16 cellular contexts compared by ENCODE assay signal in the genomic region with DNA sequence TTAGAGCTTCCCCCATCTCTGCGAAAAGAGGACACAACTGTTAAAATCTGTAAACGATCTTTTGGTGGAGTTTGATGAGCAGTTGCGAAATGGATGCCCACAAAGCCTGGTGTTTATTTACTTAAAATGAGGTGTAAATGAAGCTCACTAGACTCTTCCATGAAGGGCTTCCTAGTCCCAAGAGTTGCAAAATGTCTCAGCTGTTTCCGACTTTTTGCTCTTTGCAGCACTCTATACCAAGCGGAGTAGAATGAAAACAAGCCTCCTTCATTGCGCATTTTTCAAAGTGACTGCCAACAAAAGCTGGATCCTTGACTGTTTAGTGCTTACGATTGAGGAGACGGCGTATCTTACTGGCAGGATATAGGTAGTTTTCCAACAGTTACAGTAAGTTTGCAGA. TPM values are rescaled to one million over a fixed set of nuclear protein-coding genes. Genes with fewer than 3 reads are reported as not detected.
DNase-seq lines count a peak whose midpoint lies in the region; ATAC-seq and TF ChIP-seq lines count a peak whose summit lies in the region.
"Had no signal": no experiment of that assay in that cellular context is flagged by ENCODE, and none has a peak within 500 bp of the region (broad histone marks: within the 10 kb centered on the region; RNA-seq: fewer than 3 reads in every experiment).

No MANE protein-coding gene starts in this region.

- H3K27me3 ChIP-seq in left lung (no peaks in the 10 kb centered on the region), subcutaneous abdominal adipose tissue (ENCODE audit: control insufficient read depth in 5 of 5, insufficient read depth in 4 of 5, low read length in 5 of 5) (peaks cover 0 to 2% (median 0%) of the 10 kb centered on the region in 5 donors)

- H3K4me1 ChIP-seq in left lung: peaks cover 0 to 14% of the 10 kb centered on the region in 2 donors
- H3K4me1 ChIP-seq in subcutaneous abdominal adipose tissue (ENCODE audit: control insufficient read depth in 5 of 5, insufficient read depth in 5 of 5, low read length in 5 of 5): peaks cover 12 to 44% (median 29%) of the 10 kb centered on the region in 5 donors

- peaks cover 0 to under 1% of the 10 kb centered on the region in 2 donors for H3K9me3 ChIP-seq in left lung
- H3K9me3 ChIP-seq in subcutaneous abdominal adipose tissue (ENCODE audit: control insufficient read depth in 5 of 5, low read length in 5 of 5): peaks cover 0 to 3% (median 0%) of the 10 kb centered on the region in 5 donors

- no peak for TF ChIP-seq CTCF in NB4 (IDR thresholded peaks at IDR 0.05; ENCODE audit: low read depth, low read length)
- TF ChIP-seq CTCF in choroid plexus epithelial cell (conservative IDR thresholded peaks at IDR 0.05; ENCODE audit: low read depth, low read length): no peak
- TF ChIP-seq CTCF in left lung (IDR thresholded peaks at IDR 0.05): no peak

- DNase-seq in NB4 (ENCODE audit: low read depth): peak; percentile 73
- DNase-seq in choroid plexus epithelial cell (ENCODE audit: low read depth): peak; percentile 63
- DNase-seq in left lung: no peak
- no peak for DNase-seq in T1000 (lab: John Stamatoyannopoulos, UW)
- no peak for DNase-seq in stimulated activated naive CD4-positive, alpha-beta T cell treated with Interleukin-2 at 50 U/mL for 16 hours (lab: John Stamatoyannopoulos, UW)
- DNase-seq in foreskin melanocyte: no peak
- DNase-seq: activated CD4-positive, alpha-beta memory T cell treated with anti-CD3 and anti-CD28 coated beads, Interleukin-2, amount 10 ng/mL, durations not matched to agents 7 days and 5 days; activated naive CD4-positive, alpha-beta T cell; H9; NCI-H2081; stimulated activated CD4-positive, alpha-beta T cell treated with anti-CD3 and anti-CD28 coated beads, Interleukin-4, amount 100 ng/mL, for 24 hours; T-helper 2 cell had no signal

- no peak for TF ChIP-seq POLR2A in NB4 (IDR thresholded peaks at IDR 0.05; ENCODE audit: extremely low read depth, insufficient read length)

- ATAC-seq in left lung (peak; percentile 41), HG03095 (IDR thresholded peaks at IDR 0.05; ENCODE audit: unreplicated experiment) (no peak)
- ATAC-seq: HepG2, left colon had no signal

- H3K27ac ChIP-seq in left lung (peak overlapping the region in 1 of 2 donors; percentile 67), subcutaneous abdominal adipose tissue (ENCODE audit: low read depth, low read length) (peak overlapping the region; percentile 52)

- no peaks in the 10 kb centered on the region for H3K36me3 ChIP-seq in left lung
- no peaks in the 10 kb centered on the region for H3K36me3 ChIP-seq in subcutaneous abdominal adipose tissue (ENCODE audit: control insufficient read depth in 5 of 5, insufficient read depth in 5 of 5, low read length in 5 of 5)

- peak overlapping the region; percentile 13 for H3K4me3 ChIP-seq in NB4 (ENCODE audit: low read depth, low read length)
- no peak overlapping the region for H3K4me3 ChIP-seq in choroid plexus epithelial cell (ENCODE audit: low read depth, low read length)
- H3K4me3 ChIP-seq in left lung: no peak overlapping the region
- peak overlapping the region; percentile 12 to 63 (median 52) for H3K4me3 ChIP-seq in subcutaneous abdominal adipose tissue (ENCODE audit: low read depth in 1 of 5, low read length in 5 of 5)

- intact Hi-C loops in left lung (cut with DNase I): no loop called here

- no peak overlapping the region for H3K9ac ChIP-seq in subcutaneous abdominal adipose tissue (ENCODE audit: low read length in 5 of 5)

RNA-seq across cellular contexts. Expression of a gene that starts 43.0 kb away (rescaled TPM):
- total RNA-seq in left lung: 10 to 100 TPM; 32.9 to 45.2 TPM
- total RNA-seq: activated CD4-positive, alpha-beta memory T cell treated with anti-CD3 and anti-CD28 coated beads, Interleukin-2, amount 10 ng/mL, durations not matched to agents 7 days and 5 days had no signal

Comparison
In these comparisons a context has a peak if more than half of its experiments do, and no peak if none do; other contexts are left out.
1. DNase-seq: peak in NB4 (single experiment) and choroid plexus epithelial cell (single experiment); none in left lung (0 of 2), T1000 (single experiment), stimulated activated naive CD4-positive, alpha-beta T cell treated with Interleukin-2 at 50 U/mL for 16 hours (single experiment) and foreskin melanocyte (single experiment).
2. H3K4me3 ChIP-seq: peak in NB4 (single experiment) and subcutaneous abdominal adipose tissue (5 of 5); none in choroid plexus epithelial cell (single experiment) and left lung (0 of 2).